In genomic region chr6:159695984-159696383, GRCh38 we compare ENCODE assay signal across 1 cellular context.
TF ChIP-seq lines count a peak whose summit lies in the region.

No MANE protein-coding gene starts in this region.

TF ChIP-seq in SK-N-SH, 30 proteins besides CTCF, POLR2A, EP300 and RAD21:
- TF ChIP-seq TEAD4 (IDR thresholded peaks at IDR 0.05; ENCODE audit: borderline replicate concordance, insufficient read depth) (no peak), ELF1 (IDR thresholded peaks at IDR 0.05) (no peak), MXI1 (IDR thresholded peaks at IDR 0.05; ENCODE audit: low read depth, low read length) (no peak), RFX5 (IDR thresholded peaks at IDR 0.05; ENCODE audit: low read length) (no peak), REST (IDR thresholded peaks at IDR 0.05; ENCODE audit: low read depth, low read length) (no peak), NFIC (IDR thresholded peaks at IDR 0.05; ENCODE audit: borderline replicate concordance) (no peak), POLR2AphosphoS5 (IDR thresholded peaks at IDR 0.05; ENCODE audit: low read depth, low read length) (no peak), TAF1 (IDR thresholded peaks at IDR 0.05; ENCODE audit: borderline replicate concordance, low read depth, low read length) (no peak)
TF ChIP-seq in SK-N-SH: peak in this region for 0.
